ENCODE assay signal across 11 cellular contexts in the genomic region with DNA sequence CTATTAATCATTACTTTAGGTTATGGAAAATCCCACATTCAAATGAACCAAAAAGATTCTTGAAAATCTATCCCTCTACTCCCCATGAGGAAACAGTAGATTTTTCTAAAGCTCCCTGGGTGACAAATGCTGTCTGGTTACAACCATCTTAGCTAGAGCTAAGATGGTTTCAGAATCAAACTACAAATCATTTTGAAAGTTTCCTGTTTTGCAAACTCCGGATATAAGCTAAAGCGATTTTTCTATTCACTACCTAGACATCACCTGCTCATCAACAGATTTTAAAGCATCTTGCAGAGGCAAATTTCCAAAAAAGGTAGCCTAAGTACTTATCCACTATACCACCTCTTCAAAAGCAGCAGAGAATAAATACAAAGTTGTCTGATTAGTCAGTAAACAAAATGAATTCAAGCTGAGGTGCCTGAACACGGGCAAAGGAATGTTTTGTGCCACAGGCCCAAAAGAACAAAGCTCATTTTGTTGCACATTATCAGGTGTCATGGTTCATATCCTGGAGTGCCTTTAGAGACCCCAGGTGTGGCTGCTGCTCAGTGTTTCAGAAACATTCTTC.
A peak's percentile ranks its signal among the peaks of the same experiment; 100 is the strongest.
DNase-seq lines count a peak whose midpoint lies in the region; ATAC-seq and TF ChIP-seq lines count a peak whose summit lies in the region.
"Had no signal": no experiment of that assay in that cellular context is flagged by ENCODE, and none has a peak within 500 bp of the region (broad histone marks: within the 10 kb centered on the region; RNA-seq: fewer than 3 reads in every experiment).

No MANE protein-coding gene starts in this region.

- peaks cover 5% of the 10 kb centered on the region for H3K4me1 ChIP-seq in foreskin keratinocyte

- H3K4me3 ChIP-seq in H7 (ENCODE audit: insufficient read depth, low read depth, low read length), result no peak overlapping the region
- H3K4me3 ChIP-seq: heart right ventricle had no signal

- peak; percentile 19 to 28 for DNase-seq in foreskin keratinocyte
- DNase-seq in mesenteric fat pad (ENCODE audit: low spot score), result no peak
- no peak for DNase-seq in NCI-H226
- DNase-seq in erythroblast (lab: John Stamatoyannopoulos, UW), result no peak
- DNase-seq in H7, result no peak
- DNase-seq: activated effector memory CD4-positive, alpha-beta T cell treated with Interleukin-2 at 50 U/mL for 16 hours; heart right ventricle; small intestine had no signal

- no peak for TF ChIP-seq CTCF in foreskin keratinocyte (conservative IDR thresholded peaks at IDR 0.05)

- ATAC-seq in GM18499 (IDR thresholded peaks at IDR 0.05; ENCODE audit: insufficient read depth, unreplicated experiment), result peak; percentile 39
- ATAC-seq in GM21367 (IDR thresholded peaks at IDR 0.05; ENCODE audit: unreplicated experiment), result peak; percentile 38
- ATAC-seq in HG03354 (IDR thresholded peaks at IDR 0.05; ENCODE audit: poor library complexity, severe bottlenecking, unreplicated experiment), result peak; percentile 64
- ATAC-seq in foreskin keratinocyte, result peak; percentile 49
- ATAC-seq: heart right ventricle had no signal

- H3K27ac ChIP-seq in foreskin keratinocyte, result no peak overlapping the region

- no peaks in the 10 kb centered on the region for H3K36me3 ChIP-seq in H7 (replicated peaks; ENCODE audit: control insufficient read depth, insufficient read depth, low read length)
- H3K36me3 ChIP-seq: heart right ventricle had no signal

- no peak for TF ChIP-seq POLR2A in erythroblast (IDR thresholded peaks at IDR 0.05; ENCODE audit: low read length)

- H3K27me3 ChIP-seq in foreskin keratinocyte, result no peaks in the 10 kb centered on the region
- H3K27me3 ChIP-seq in H7 (ENCODE audit: control insufficient read depth, insufficient read depth, low read length), result no peaks in the 10 kb centered on the region
- H3K27me3 ChIP-seq: heart right ventricle had no signal

Comparison
In these comparisons a context has a peak if more than half of its experiments do, and no peak if none do; other contexts are left out.
1. DNase-seq: peak in foreskin keratinocyte (2 of 2); none in mesenteric fat pad (single experiment), NCI-H226 (single experiment), erythroblast (0 of 2) and H7 (single experiment).
2. Peak in every context shown above with its lines, with median percentiles within 50 percentile points of each other: ATAC-seq.